Comparison of ENCODE assay signal across 33 cellular contexts in genomic region chr3:11904157-11904556, GRCh38.
"Had no signal": no experiment of that assay in that cellular context is flagged by ENCODE, and none has a peak within 500 bp of the region (broad histone marks: within the 10 kb centered on the region; RNA-seq: fewer than 3 reads in every experiment).

No MANE protein-coding gene starts in this region.

- H3K27ac ChIP-seq: adrenal gland, body of pancreas, epithelial cell of prostate, esophagus squamous epithelium, gastroesophageal sphincter, WERI-Rb-1 had no signal

- H3K4me1 ChIP-seq: adrenal gland, body of pancreas, esophagus squamous epithelium, gastroesophageal sphincter had no signal

- H3K4me1 Mint-ChIP-seq: activated B cell treated with CpG ODN at 0.5 μM for 24 hours; activated naive CD4-positive, alpha-beta T cell treated with anti-CD3 and anti-CD28 coated beads, Interleukin-2, amount 50 U/mL, for 24 hours; activated naive CD8-positive, alpha-beta T cell treated with anti-CD3 and anti-CD28 coated beads for 36 hours; activated naive CD8-positive, alpha-beta T cell treated with anti-CD3 and anti-CD28 coated beads, Interleukin-2, amount 50 U/mL, for 24 hours had no signal

- H3K4me3 ChIP-seq: adrenal gland, body of pancreas, esophagus squamous epithelium, gastroesophageal sphincter had no signal

- H3K36me3 Mint-ChIP-seq: activated CD4-positive, alpha-beta memory T cell treated with anti-CD3 and anti-CD28 coated beads for 36 hours; activated CD8-positive, alpha-beta memory T cell treated with anti-CD3 and anti-CD28 coated beads, Interleukin-2, amount 10 ng/mL, durations not matched to agents 7 days and 5 days; activated naive CD4-positive, alpha-beta T cell treated with anti-CD3 and anti-CD28 coated beads, Interleukin-2, amount 50 U/mL, for 24 hours; activated naive CD8-positive, alpha-beta T cell treated with anti-CD3 and anti-CD28 coated beads for 36 hours had no signal

- H3K4me3 Mint-ChIP-seq: activated B cell treated with CpG ODN at 0.5 μM for 24 hours; activated CD4-positive, alpha-beta memory T cell treated with anti-CD3 and anti-CD28 coated beads for 36 hours; activated CD8-positive, alpha-beta memory T cell treated with anti-CD3 and anti-CD28 coated beads, Interleukin-2, amount 10 ng/mL, durations not matched to agents 7 days and 5 days; activated CD8-positive, alpha-beta T cell treated with anti-CD3 and anti-CD28 coated beads, Interleukin-2, amount 10 ng/mL, durations not matched to agents 7 days and 5 days; activated naive CD4-positive, alpha-beta T cell treated with anti-CD3 and anti-CD28 coated beads for 36 hours; activated naive CD4-positive, alpha-beta T cell treated with anti-CD3 and anti-CD28 coated beads, Interleukin-2, amount 50 U/mL, for 24 hours; activated naive CD8-positive, alpha-beta T cell treated with anti-CD3 and anti-CD28 coated beads for 36 hours; activated naive CD8-positive, alpha-beta T cell treated with anti-CD3 and anti-CD28 coated beads, Interleukin-2, amount 50 U/mL, for 24 hours; activated T-helper 1 cell treated with anti-CD3 and anti-CD28 coated beads, Interleukin-12 subunit alpha, Interleukin-12 subunit beta, Interleukin-2, Interleukin-4 antibody, amounts not matched to agents 30 ng/mL and 10 ng/mL and 1 ng/mL, durations not matched to agents 14 hours and 24 hours and 36 hours; effector memory CD8-positive, alpha-beta T cell; T-helper 17 cell; T-helper 2 cell treated with Interferon-gamma antibody and Interleukin-4, amounts not matched to agents 5 μg/mL and 100 μg/mL, for 36 hours had no signal

- H3K27me3 Mint-ChIP-seq: activated CD4-positive, alpha-beta memory T cell treated with anti-CD3 and anti-CD28 coated beads for 36 hours; activated CD8-positive, alpha-beta memory T cell treated with anti-CD3 and anti-CD28 coated beads, Interleukin-2, amount 10 ng/mL, durations not matched to agents 7 days and 5 days; activated naive CD4-positive, alpha-beta T cell treated with anti-CD3 and anti-CD28 coated beads, Interleukin-2, amount 50 U/mL, for 24 hours; activated naive CD8-positive, alpha-beta T cell treated with anti-CD3 and anti-CD28 coated beads for 36 hours; activated naive CD8-positive, alpha-beta T cell treated with anti-CD3 and anti-CD28 coated beads, Interleukin-2, amount 50 U/mL, for 24 hours; T-helper 17 cell had no signal

- H3K36me3 ChIP-seq: adrenal gland, esophagus squamous epithelium, gastroesophageal sphincter, WERI-Rb-1 had no signal

- H3K9me3 ChIP-seq: adrenal gland, body of pancreas, esophagus squamous epithelium, gastroesophageal sphincter had no signal

- H3K27me3 ChIP-seq: adrenal gland, body of pancreas, esophagus squamous epithelium had no signal

- H3K27ac Mint-ChIP-seq: activated B cell treated with CpG ODN at 0.5 μM for 24 hours; activated CD4-positive, alpha-beta memory T cell treated with anti-CD3 and anti-CD28 coated beads for 36 hours; activated CD8-positive, alpha-beta memory T cell treated with anti-CD3 and anti-CD28 coated beads, Interleukin-2, amount 10 ng/mL, durations not matched to agents 7 days and 5 days; activated CD8-positive, alpha-beta T cell treated with anti-CD3 and anti-CD28 coated beads, Interleukin-2, amount 10 ng/mL, durations not matched to agents 7 days and 5 days; activated naive CD4-positive, alpha-beta T cell treated with anti-CD3 and anti-CD28 coated beads for 36 hours; activated naive CD4-positive, alpha-beta T cell treated with anti-CD3 and anti-CD28 coated beads, Interleukin-2, amount 50 U/mL, for 24 hours; activated naive CD8-positive, alpha-beta T cell treated with anti-CD3 and anti-CD28 coated beads for 36 hours; activated naive CD8-positive, alpha-beta T cell treated with anti-CD3 and anti-CD28 coated beads, Interleukin-2, amount 50 U/mL, for 24 hours; activated T-helper 1 cell treated with anti-CD3 and anti-CD28 coated beads, Interleukin-12 subunit alpha, Interleukin-12 subunit beta, Interleukin-2, Interleukin-4 antibody, amounts not matched to agents 30 ng/mL and 10 ng/mL and 1 ng/mL, durations not matched to agents 14 hours and 24 hours and 36 hours; activated T-helper 2 cell treated with anti-CD3 and anti-CD28 coated beads, Interferon-gamma antibody, Interleukin-2, Interleukin-4, amounts not matched to agents 10 μg/mL and 5 μg/mL and 100 μg/mL, durations not matched to agents 14 hours and 24 hours and 36 hours; effector memory CD8-positive, alpha-beta T cell; T-helper 17 cell; T-helper 2 cell treated with Interferon-gamma antibody and Interleukin-4, amounts not matched to agents 5 μg/mL and 100 μg/mL, for 36 hours had no signal

- H3K9me3 Mint-ChIP-seq: activated B cell treated with CpG ODN at 0.5 μM for 24 hours; activated CD4-positive, alpha-beta memory T cell treated with anti-CD3 and anti-CD28 coated beads for 36 hours; activated naive CD4-positive, alpha-beta T cell treated with anti-CD3 and anti-CD28 coated beads for 36 hours; activated naive CD4-positive, alpha-beta T cell treated with anti-CD3 and anti-CD28 coated beads, Interleukin-2, amount 50 U/mL, for 24 hours; activated naive CD8-positive, alpha-beta T cell treated with anti-CD3 and anti-CD28 coated beads for 36 hours; activated naive CD8-positive, alpha-beta T cell treated with anti-CD3 and anti-CD28 coated beads, Interleukin-2, amount 50 U/mL, for 24 hours; activated T-helper 1 cell treated with anti-CD3 and anti-CD28 coated beads, Interleukin-12 subunit alpha, Interleukin-12 subunit beta, Interleukin-2, Interleukin-4 antibody, amounts not matched to agents 30 ng/mL and 10 ng/mL and 1 ng/mL, durations not matched to agents 14 hours and 24 hours and 36 hours; activated T-helper 2 cell treated with anti-CD3 and anti-CD28 coated beads, Interferon-gamma antibody, Interleukin-2, Interleukin-4, amounts not matched to agents 10 μg/mL and 5 μg/mL and 100 μg/mL, durations not matched to agents 14 hours and 24 hours and 36 hours; effector memory CD8-positive, alpha-beta T cell; T-helper 2 cell treated with Interferon-gamma antibody and Interleukin-4, amounts not matched to agents 5 μg/mL and 100 μg/mL, for 36 hours had no signal

- DNase-seq: activated B cell treated with CpG ODN at 0.5 μM for 24 hours; activated CD4-positive, alpha-beta memory T cell treated with anti-CD3 and anti-CD28 coated beads for 36 hours; activated CD4-positive, alpha-beta T cell treated with anti-CD3 and anti-CD28 coated beads for 48 hours; activated CD4-positive, alpha-beta T cell treated with anti-CD3 and anti-CD28 coated beads, Interleukin-2, amount 50 U/mL, for 1 hour; activated CD8-positive, alpha-beta memory T cell treated with anti-CD3 and anti-CD28 coated beads, Interleukin-2, amount 10 ng/mL, durations not matched to agents 7 days and 5 days; activated CD8-positive, alpha-beta memory T cell treated with anti-CD3 and anti-CD28 coated beads, Interleukin-2, amount 50 U/mL, for 4 hours; activated CD8-positive, alpha-beta T cell treated with anti-CD3 and anti-CD28 coated beads, Interleukin-2, amount 10 ng/mL, durations not matched to agents 7 days and 5 days; activated effector memory CD4-positive, alpha-beta T cell treated with anti-CD3 and anti-CD28 coated beads, Interleukin-2, amount 50 U/mL, for 16 hours; activated naive CD4-positive, alpha-beta T cell treated with anti-CD3 and anti-CD28 coated beads for 36 hours; activated naive CD8-positive, alpha-beta T cell treated with anti-CD3 and anti-CD28 coated beads for 36 hours; activated naive CD8-positive, alpha-beta T cell treated with anti-CD3 and anti-CD28 coated beads, Interleukin-2, amount 50 U/mL, for 24 hours; activated T-cell treated with anti-CD3 and anti-CD28 coated beads, Interleukin-2, amount 50 U/mL, for 1 hour; activated T-cell treated with anti-CD3 and anti-CD28 coated beads, Interleukin-2, amount 50 U/mL, for 48 hours; adrenal gland; amygdala; aorta; body of pancreas; cortex of kidney; dermis blood vessel endothelial cell; effector CD4-positive, alpha-beta T cell; effector memory CD8-positive, alpha-beta T cell; esophagus squamous epithelium; foreskin melanocyte; T-helper 1 cell; T-helper 17 cell; T1000; WERI-Rb-1 had no signal
